In genomic region chr6:9485992-9486391, GRCh38 we compare ENCODE assay signal across 24 cellular contexts.
DNase-seq lines count a peak whose midpoint lies in the region; ATAC-seq, FAIRE-seq and TF ChIP-seq lines count a peak whose summit lies in the region.
"Had no signal": no experiment of that assay in that cellular context is flagged by ENCODE, and none has a peak within 500 bp of the region (broad histone marks: within the 10 kb centered on the region; RNA-seq: fewer than 3 reads in every experiment).

No MANE protein-coding gene starts in this region.

- no peak for FAIRE-seq in bronchial epithelial cell (lab: Jason Lieb, UNC)
- FAIRE-seq: A204.1, GM12892, H1 had no signal

- H3K36me3 Mint-ChIP-seq in naive thymus-derived CD8-positive, alpha-beta T cell, result no peaks in the 10 kb centered on the region
- H3K36me3 Mint-ChIP-seq: CD8-positive, alpha-beta memory T cell had no signal

- H3K9me3 ChIP-seq in RWPE2 (ENCODE audit: severe bottlenecking), result no peaks in the 10 kb centered on the region
- H3K9me3 ChIP-seq: BLaER1 had no signal

- no peaks in the 10 kb centered on the region for H3K36me3 ChIP-seq in RWPE2 (ENCODE audit: low read depth)
- no peaks in the 10 kb centered on the region for H3K36me3 ChIP-seq in bronchial epithelial cell (ENCODE audit: control insufficient read depth, insufficient read depth, low read length)
- H3K36me3 ChIP-seq: BLaER1 had no signal

- H3K4me1 ChIP-seq in RWPE2 (ENCODE audit: insufficient read depth, poor library complexity, severe bottlenecking), result peaks cover 50% of the 10 kb centered on the region
- H3K4me1 ChIP-seq in foreskin keratinocyte, result peaks cover 50% of the 10 kb centered on the region
- H3K4me1 ChIP-seq: BLaER1 had no signal

- H3K9me3 Mint-ChIP-seq in naive thymus-derived CD8-positive, alpha-beta T cell, result peaks cover 0 to 10% (median 0%) of the 10 kb centered on the region in 9 donors

- no peak for TF ChIP-seq CTCF in RWPE2 (IDR thresholded peaks at IDR 0.05; ENCODE audit: poor library complexity, severe bottlenecking)
- TF ChIP-seq CTCF in bronchial epithelial cell (IDR thresholded peaks at IDR 0.05; ENCODE audit: insufficient read depth, low read length, severe bottlenecking), result no peak
- no peak for TF ChIP-seq CTCF in foreskin keratinocyte (conservative IDR thresholded peaks at IDR 0.05)

- peaks cover 0 to 16% (median 0%) of the 10 kb centered on the region in 5 donors for H3K27me3 Mint-ChIP-seq in naive thymus-derived CD8-positive, alpha-beta T cell
- H3K27me3 Mint-ChIP-seq: B cell had no signal

- ATAC-seq in RWPE2 (ENCODE audit: low read depth) (no peak), foreskin keratinocyte (peak; percentile 23)
- ATAC-seq in naive thymus-derived CD8-positive, alpha-beta T cell, result no peak

- H3K4me3 ChIP-seq in RWPE2 (ENCODE audit: severe bottlenecking), result no peak overlapping the region
- H3K4me3 ChIP-seq in bronchial epithelial cell (ENCODE audit: low read depth, low read length), result no peak overlapping the region
- H3K4me3 ChIP-seq: BLaER1, GM23248 had no signal

- DNase-seq in HPDE6-E6E7 (ENCODE audit: extremely low spot score), result peak; percentile 33
- DNase-seq in RWPE2 (ENCODE audit: low spot score), result no peak
- DNase-seq in bronchial epithelial cell (ENCODE audit: low read depth), result peak; percentile 79
- peak; percentile 56 to 81 for DNase-seq in foreskin keratinocyte
- no peak for DNase-seq in COLO829 (ENCODE audit: low spot score)
- no peak for DNase-seq in CD1c-positive myeloid dendritic cell (ENCODE audit: extremely low spot score)
- no peak for DNase-seq in activated naive CD4-positive, alpha-beta T cell treated with Interleukin-2 at 50 U/mL for 16 hours
- no peak for DNase-seq in naive thymus-derived CD8-positive, alpha-beta T cell
- DNase-seq: Calu3; CD4-positive, alpha-beta T cell; CD8-positive, alpha-beta memory T cell; COR-L47; DMS53; DMS79 treated with DMSO at 0.1 percent for 48 hours; GM23248; H7; HCEC 1CT had no signal

- H3K27ac ChIP-seq in RWPE2 (ENCODE audit: poor library complexity, severe bottlenecking), result peak overlapping the region; percentile 63
- H3K27ac ChIP-seq in foreskin keratinocyte, result peak overlapping the region; percentile 55
- H3K27ac ChIP-seq: 22Rv1, BLaER1, C4-2B, GM23248 had no signal

- no peak overlapping the region for H3K4me3 Mint-ChIP-seq in naive thymus-derived CD8-positive, alpha-beta T cell
- H3K4me3 Mint-ChIP-seq: B cell; CD4-positive, alpha-beta T cell; CD8-positive, alpha-beta memory T cell had no signal

- H3K27ac Mint-ChIP-seq in naive thymus-derived CD8-positive, alpha-beta T cell, result no peak overlapping the region
- H3K27ac Mint-ChIP-seq: B cell; CD4-positive, alpha-beta T cell; CD8-positive, alpha-beta memory T cell had no signal

- H3K27me3 ChIP-seq in RWPE2 (ENCODE audit: insufficient read depth, poor library complexity, severe bottlenecking) (no peaks in the 10 kb centered on the region), bronchial epithelial cell (ENCODE audit: control insufficient read depth, insufficient read depth, low read length) (no peaks in the 10 kb centered on the region), foreskin keratinocyte (no peaks in the 10 kb centered on the region)
- H3K27me3 ChIP-seq: BLaER1 had no signal

- H3K4me1 Mint-ChIP-seq in naive thymus-derived CD8-positive, alpha-beta T cell, result no peaks in the 10 kb centered on the region
- H3K4me1 Mint-ChIP-seq: B cell; CD8-positive, alpha-beta memory T cell had no signal

- POLR2A ChIA-PET in naive thymus-derived CD8-positive, alpha-beta T cell (lab: Charles Lee), result no interaction called here

Comparison
In these comparisons a context has a peak if more than half of its experiments do, and no peak if none do; other contexts are left out.
1. DNase-seq: peak in HPDE6-E6E7 (single experiment), bronchial epithelial cell (single experiment) and foreskin keratinocyte (2 of 2); none in RWPE2 (single experiment), COLO829 (single experiment), CD1c-positive myeloid dendritic cell (single experiment), activated naive CD4-positive, alpha-beta T cell treated with Interleukin-2 at 50 U/mL for 16 hours (single experiment) and naive thymus-derived CD8-positive, alpha-beta T cell (0 of 10).